Comparison of ENCODE assay signal across 23 cellular contexts in the genomic region with DNA sequence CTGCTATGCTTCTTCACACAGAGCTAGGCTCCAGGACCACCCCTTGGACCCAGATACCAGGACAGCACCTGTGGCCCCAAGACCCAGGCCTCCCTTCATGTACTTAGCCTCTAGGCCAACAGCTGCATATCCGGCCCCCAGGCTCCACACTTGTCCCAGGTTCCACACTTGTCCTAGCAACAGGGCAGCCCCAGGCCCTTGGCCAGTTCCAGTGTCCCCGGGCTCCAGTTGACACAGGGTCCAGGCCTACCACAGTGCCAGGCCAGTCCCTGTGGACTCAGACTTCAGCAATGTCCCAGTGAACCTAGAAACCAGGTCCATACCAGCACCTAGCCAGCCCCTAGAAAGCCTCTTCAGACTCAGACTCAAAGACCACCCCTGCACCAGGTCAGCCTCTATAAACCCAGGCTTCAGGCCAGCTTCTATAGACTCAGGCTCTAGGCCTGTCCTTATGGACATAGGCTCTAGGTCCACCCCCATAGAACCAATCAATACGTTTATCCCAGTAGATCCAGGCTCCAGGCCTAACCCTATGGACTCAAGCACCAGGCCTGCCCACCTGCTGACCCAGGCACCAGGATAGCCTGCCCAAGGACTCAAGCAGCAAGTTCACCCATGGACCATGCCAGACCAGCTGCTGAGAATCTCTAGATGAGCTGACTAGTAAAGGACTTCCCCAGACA. TPM values are rescaled to one million over a fixed set of nuclear protein-coding genes. Genes with fewer than 3 reads are reported as not detected.
"Had no signal": no experiment of that assay in that cellular context is flagged by ENCODE, and none has a peak within 500 bp of the region (broad histone marks: within the 10 kb centered on the region; RNA-seq: fewer than 3 reads in every experiment).

No MANE protein-coding gene starts in this region.

- H3K27ac ChIP-seq: esophagus muscularis mucosa, foreskin keratinocyte, pancreas, suprapubic skin, thyroid gland had no signal

- H3K4me2 ChIP-seq: smooth muscle cell had no signal

- H3K27me3 ChIP-seq: esophagus muscularis mucosa, foreskin keratinocyte, gastroesophageal sphincter, heart right ventricle, pancreas, suprapubic skin, thyroid gland had no signal

- ATAC-seq: foreskin keratinocyte; gastroesophageal sphincter; left colon; natural killer cell; pancreas; sciatic nerve; stimulated activated naive CD8-positive, alpha-beta T cell treated with anti-CD3 and anti-CD28 coated beads, Interleukin-15, amount 100 ng/mL, for 72 hours had no signal

- H3K4me1 ChIP-seq: foreskin keratinocyte, thyroid gland had no signal

- H3K36me3 ChIP-seq: esophagus muscularis mucosa, gastroesophageal sphincter, pancreas, suprapubic skin, thyroid gland had no signal

- H3K9me3 ChIP-seq: pancreas, thyroid gland had no signal

- H3K4me3 ChIP-seq: esophagus muscularis mucosa, gastroesophageal sphincter, heart right ventricle, lung, pancreas, smooth muscle cell, suprapubic skin, thyroid gland had no signal

- DNase-seq: effector memory CD4-positive, alpha-beta T cell; foreskin keratinocyte; heart right ventricle; hippocampal formation; left colon; natural killer cell; occipital lobe; retina; stimulated activated CD4-positive, alpha-beta T cell treated with anti-CD3 and anti-CD28 coated beads, Interleukin-12 subunit alpha, Interleukin-12 subunit beta, amount 100 ng/mL, for 4 hours; stimulated activated CD4-positive, alpha-beta T cell treated with anti-CD3 and anti-CD28 coated beads, Interleukin-1b, Interleukin-23, amount 100 ng/mL, for 48 hours; stimulated activated CD4-positive, alpha-beta T cell treated with anti-CD3 and anti-CD28 coated beads, Interleukin-4, amount 100 ng/mL, for 1 hour; stimulated activated CD8-positive, alpha-beta memory T cell treated with anti-CD3 and anti-CD28 coated beads, Interleukin-4, amount 100 ng/mL, for 48 hours; stimulated activated naive CD4-positive, alpha-beta T cell; stimulated activated naive CD8-positive, alpha-beta T cell treated with anti-CD3 and anti-CD28 coated beads, Interleukin-15, amount 100 ng/mL, for 72 hours; thyroid gland had no signal

RNA-seq across cellular contexts. Expression of gene RCAN2, which starts 46.3 kb away (rescaled TPM):
- total RNA-seq: foreskin keratinocyte, mononuclear cell had no signal
- polyA plus RNA-seq: foreskin keratinocyte had no signal
